12 cellular contexts compared by ENCODE assay signal in genomic region chr11:132056689-132057088, GRCh38.
DNase-seq lines count a peak whose midpoint lies in the region; ATAC-seq lines count a peak whose summit lies in the region.
"Had no signal": no experiment of that assay in that cellular context is flagged by ENCODE, and none has a peak within 500 bp of the region (broad histone marks: within the 10 kb centered on the region; RNA-seq: fewer than 3 reads in every experiment).

No MANE protein-coding gene starts in this region.

- DNase-seq in GM03348 (ENCODE audit: low spot score): peak; percentile 57
- peak; percentile 96 for DNase-seq in RPMI7951 (ENCODE audit: low read depth)
- peak; percentile 56 for DNase-seq in fibroblast of gingiva (ENCODE audit: low read depth)
- no peak for DNase-seq in sciatic nerve (ENCODE audit: low spot score)
- no peak for DNase-seq in OCI-M2 (lab: John Stamatoyannopoulos, UW; ENCODE audit: unreplicated experiment)
- no peak for DNase-seq in ureter (ENCODE audit: low spot score)
- DNase-seq: activated T-cell treated with anti-CD3 and anti-CD28 coated beads for 4 hours, NCI-H1048, NCI-H510A treated with DMSO at 0.1 percent for 48 hours, SIG-M5 had no signal

- ATAC-seq in sciatic nerve (peak; percentile 53), GM21367 (IDR thresholded peaks at IDR 0.05; ENCODE audit: unreplicated experiment) (no peak), GM21515 (IDR thresholded peaks at IDR 0.05; ENCODE audit: unreplicated experiment) (no peak)

- intact Hi-C loops in sciatic nerve (cut with DNase I): no loop called here

Comparison
In these comparisons a context has a peak if more than half of its experiments do, and no peak if none do; other contexts are left out.
1. DNase-seq: peak in GM03348 (single experiment), RPMI7951 (single experiment) and fibroblast of gingiva (single experiment); none in sciatic nerve (single experiment), OCI-M2 (single experiment) and ureter (single experiment).